Comparison of ENCODE assay signal across 1 cellular context in genomic region chr13:51845574-51846318, GRCh38.
TF ChIP-seq lines count a peak whose summit lies in the region.

No MANE protein-coding gene starts in this region.

TF ChIP-seq in HepG2, 621 proteins besides CTCF, POLR2A, EP300 and RAD21 (continued from another document):
- TF ChIP-seq, protein P1, sequence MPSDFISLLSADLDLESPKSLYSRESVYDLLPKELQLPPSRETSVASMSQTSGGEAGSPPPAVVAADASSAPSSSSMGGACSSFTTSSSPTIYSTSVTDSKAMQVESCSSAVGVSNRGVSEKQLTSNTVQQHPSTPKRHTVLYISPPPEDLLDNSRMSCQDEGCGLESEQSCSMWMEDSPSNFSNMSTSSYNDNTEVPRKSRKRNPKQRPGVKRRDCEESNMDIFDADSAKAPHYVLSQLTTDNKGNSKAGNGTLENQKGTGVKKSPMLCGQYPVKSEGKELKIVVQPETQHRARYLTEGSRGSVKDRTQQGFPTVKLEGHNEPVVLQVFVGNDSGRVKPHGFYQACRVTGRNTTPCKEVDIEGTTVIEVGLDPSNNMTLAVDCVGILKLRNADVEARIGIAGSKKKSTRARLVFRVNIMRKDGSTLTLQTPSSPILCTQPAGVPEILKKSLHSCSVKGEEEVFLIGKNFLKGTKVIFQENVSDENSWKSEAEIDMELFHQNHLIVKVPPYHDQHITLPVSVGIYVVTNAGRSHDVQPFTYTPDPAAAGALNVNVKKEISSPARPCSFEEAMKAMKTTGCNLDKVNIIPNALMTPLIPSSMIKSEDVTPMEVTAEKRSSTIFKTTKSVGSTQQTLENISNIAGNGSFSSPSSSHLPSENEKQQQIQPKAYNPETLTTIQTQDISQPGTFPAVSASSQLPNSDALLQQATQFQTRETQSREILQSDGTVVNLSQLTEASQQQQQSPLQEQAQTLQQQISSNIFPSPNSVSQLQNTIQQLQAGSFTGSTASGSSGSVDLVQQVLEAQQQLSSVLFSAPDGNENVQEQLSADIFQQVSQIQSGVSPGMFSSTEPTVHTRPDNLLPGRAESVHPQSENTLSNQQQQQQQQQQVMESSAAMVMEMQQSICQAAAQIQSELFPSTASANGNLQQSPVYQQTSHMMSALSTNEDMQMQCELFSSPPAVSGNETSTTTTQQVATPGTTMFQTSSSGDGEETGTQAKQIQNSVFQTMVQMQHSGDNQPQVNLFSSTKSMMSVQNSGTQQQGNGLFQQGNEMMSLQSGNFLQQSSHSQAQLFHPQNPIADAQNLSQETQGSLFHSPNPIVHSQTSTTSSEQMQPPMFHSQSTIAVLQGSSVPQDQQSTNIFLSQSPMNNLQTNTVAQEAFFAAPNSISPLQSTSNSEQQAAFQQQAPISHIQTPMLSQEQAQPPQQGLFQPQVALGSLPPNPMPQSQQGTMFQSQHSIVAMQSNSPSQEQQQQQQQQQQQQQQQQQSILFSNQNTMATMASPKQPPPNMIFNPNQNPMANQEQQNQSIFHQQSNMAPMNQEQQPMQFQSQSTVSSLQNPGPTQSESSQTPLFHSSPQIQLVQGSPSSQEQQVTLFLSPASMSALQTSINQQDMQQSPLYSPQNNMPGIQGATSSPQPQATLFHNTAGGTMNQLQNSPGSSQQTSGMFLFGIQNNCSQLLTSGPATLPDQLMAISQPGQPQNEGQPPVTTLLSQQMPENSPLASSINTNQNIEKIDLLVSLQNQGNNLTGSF (CRISPR knock-in tag; IDR thresholded peaks at IDR 0.05): no peak
- TF ChIP-seq EHMT2 (IDR thresholded peaks at IDR 0.05; ENCODE audit: borderline replicate concordance, low read depth, low read length) (peak; percentile 81; the same call in 1 of the 2 replicates), HNF4G (IDR thresholded peaks at IDR 0.05; ENCODE audit: borderline replicate concordance, low read depth, low read length) (no peak), HNF4G (CRISPR knock-in tag; IDR thresholded peaks at IDR 0.05; ENCODE audit: borderline replicate concordance, low read depth) (no peak), ZNF674 (CRISPR knock-in tag; IDR thresholded peaks at IDR 0.05; ENCODE audit: low read depth) (no peak), TEAD3 (CRISPR knock-in tag; optimal IDR thresholded peaks at IDR 0.05; ENCODE audit: borderline replicate concordance) (peak; percentile 11), ZNF703 (CRISPR knock-in tag; IDR thresholded peaks at IDR 0.05; ENCODE audit: borderline replicate concordance) (no peak), ARNT (IDR thresholded peaks at IDR 0.05) (no peak), PHF20 (CRISPR knock-in tag; IDR thresholded peaks at IDR 0.05) (0 out of 2 replicates have a peak, but pooled peaks have one; percentile 35)
TF ChIP-seq in HepG2: peak in this region for 7.
